ENCODE assay signal across 18 cellular contexts in the genomic region with DNA sequence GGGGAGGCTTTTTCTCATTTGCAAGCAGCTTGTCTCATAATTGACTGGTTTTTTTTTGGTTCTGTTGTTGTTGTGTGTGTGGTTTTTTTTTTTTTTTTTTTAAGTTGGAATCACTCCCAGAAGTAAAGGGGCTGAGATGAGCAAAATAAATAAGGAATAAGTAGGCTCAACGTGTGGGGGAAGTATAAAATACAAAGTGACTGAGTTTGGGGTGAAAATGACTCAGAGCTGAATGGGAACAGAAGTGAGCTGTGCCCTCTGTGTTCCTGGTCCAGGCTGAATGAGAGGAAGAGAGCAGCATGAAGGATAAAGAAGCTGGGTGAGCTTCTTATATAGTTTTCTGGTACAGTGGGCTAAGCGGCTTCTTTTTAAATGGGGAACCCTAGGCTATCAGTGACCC.
A peak's percentile ranks its signal among the peaks of the same experiment; 100 is the strongest.
DNase-seq lines count a peak whose midpoint lies in the region; ATAC-seq and TF ChIP-seq lines count a peak whose summit lies in the region.
"Had no signal": no experiment of that assay in that cellular context is flagged by ENCODE, and none has a peak within 500 bp of the region (broad histone marks: within the 10 kb centered on the region; RNA-seq: fewer than 3 reads in every experiment).

No MANE protein-coding gene starts in this region.

- intact Hi-C loops in thyroid gland (cut with DNase I): no loop called here

- no peaks in the 10 kb centered on the region for H3K27me3 ChIP-seq in thyroid gland

- peak overlapping the region in 2 of 3 donors; percentile 47 to 64 for H3K27ac ChIP-seq in thyroid gland
- H3K27ac ChIP-seq: cardiac muscle cell, gastroesophageal sphincter, stomach had no signal

- ATAC-seq in HG02885 (IDR thresholded peaks at IDR 0.05; ENCODE audit: poor library complexity, unreplicated experiment): no peak
- ATAC-seq in GM19455 (IDR thresholded peaks at IDR 0.05; ENCODE audit: unreplicated experiment): no peak
- ATAC-seq: gastroesophageal sphincter, T-cell had no signal

- TF ChIP-seq CTCF in astrocyte of the spinal cord (IDR thresholded peaks at IDR 0.05; ENCODE audit: low read depth, low read length): no peak
- TF ChIP-seq CTCF in thyroid gland (IDR thresholded peaks at IDR 0.05): no peak

- no peak overlapping the region for H3K4me3 ChIP-seq in astrocyte of the spinal cord (ENCODE audit: low read depth, low read length)
- no peak overlapping the region for H3K4me3 ChIP-seq in thyroid gland (replicated peaks in 1 of 3)
- H3K4me3 ChIP-seq: cardiac muscle cell, gastroesophageal sphincter, stomach had no signal

- DNase-seq in HCEC 1CT (peak; percentile 76), astrocyte of the spinal cord (ENCODE audit: low read depth, low spot score) (peak; percentile 33), kidney glomerular epithelial cell (lab: John Stamatoyannopoulos, UW) (peak; percentile 20), thyroid gland (peak; percentile 32 to 33), activated T-cell treated with anti-CD3 and anti-CD28 coated beads for 4 hours (no peak)
- DNase-seq: activated B cell treated with CpG ODN at 0.5 μM for 24 hours; CD4-positive, CD25-positive, alpha-beta regulatory T cell; endodermal cell; Karpas-422; NCI-H1930; occipital lobe; RPMI8226; stomach; T-cell had no signal

- in situ Hi-C loops in astrocyte of the spinal cord (cut with HindIII; ENCODE audit: low sequenced_read_pairs): no loop called here

- no peaks in the 10 kb centered on the region for H3K36me3 ChIP-seq in thyroid gland
- H3K36me3 ChIP-seq: cardiac muscle cell, gastroesophageal sphincter, stomach had no signal

- no peaks in the 10 kb centered on the region for H3K9me3 ChIP-seq in thyroid gland
- H3K9me3 ChIP-seq: gastroesophageal sphincter, stomach had no signal

- 46 to 48% methylated on average over 2 of the region's 2 CpGs for WGBS in thyroid gland, 2 donors

- H3K4me1 ChIP-seq in thyroid gland: peaks cover 23 to 42% of the 10 kb centered on the region in 2 donors
- H3K4me1 ChIP-seq: gastroesophageal sphincter, stomach had no signal

- TF ChIP-seq POLR2A in thyroid gland (IDR thresholded peaks at IDR 0.05): no peak
